ENCODE assay signal across 7 cellular contexts in the genomic region with DNA sequence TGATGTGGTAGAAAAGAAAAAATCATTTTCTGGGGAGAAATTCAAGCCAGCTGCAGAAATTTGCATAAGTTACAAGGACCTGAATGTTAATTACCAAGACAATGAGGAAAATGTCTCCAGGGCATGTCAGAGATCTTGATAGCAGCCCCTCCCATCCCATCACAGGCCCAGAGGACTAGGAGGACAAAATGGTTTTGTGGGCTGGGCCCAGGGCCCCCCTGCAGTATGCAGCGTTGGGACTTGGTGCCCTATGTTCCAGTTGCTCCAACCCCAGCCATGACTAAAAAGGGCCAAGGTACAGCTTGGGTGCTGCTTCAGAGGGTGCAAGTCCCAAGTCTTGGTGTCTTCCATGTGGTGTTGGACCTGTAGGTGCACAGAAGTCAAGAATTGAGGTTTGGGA.
"Had no signal": no experiment of that assay in that cellular context is flagged by ENCODE, and none has a peak within 500 bp of the region (broad histone marks: within the 10 kb centered on the region; RNA-seq: fewer than 3 reads in every experiment).

No MANE protein-coding gene starts in this region.

- H3K36me3 ChIP-seq: HAP-1 had no signal

- H2AFZ ChIP-seq: GM23248 had no signal

- DNase-seq: GM23248, GOT3, H7, KG1 had no signal

- H3K4me3 ChIP-seq: GM23248, HAP-1 had no signal

- ATAC-seq: HCT116 had no signal

- H3K9me3 ChIP-seq: HAP-1 had no signal

- FAIRE-seq: HTR-8/SVneo had no signal

- H3K9ac ChIP-seq: GM23248 had no signal

- H3K27ac ChIP-seq: GM23248 had no signal

- H3K4me1 ChIP-seq: HAP-1 had no signal
